ENCODE assay signal across 1 cellular context in the genomic region with DNA sequence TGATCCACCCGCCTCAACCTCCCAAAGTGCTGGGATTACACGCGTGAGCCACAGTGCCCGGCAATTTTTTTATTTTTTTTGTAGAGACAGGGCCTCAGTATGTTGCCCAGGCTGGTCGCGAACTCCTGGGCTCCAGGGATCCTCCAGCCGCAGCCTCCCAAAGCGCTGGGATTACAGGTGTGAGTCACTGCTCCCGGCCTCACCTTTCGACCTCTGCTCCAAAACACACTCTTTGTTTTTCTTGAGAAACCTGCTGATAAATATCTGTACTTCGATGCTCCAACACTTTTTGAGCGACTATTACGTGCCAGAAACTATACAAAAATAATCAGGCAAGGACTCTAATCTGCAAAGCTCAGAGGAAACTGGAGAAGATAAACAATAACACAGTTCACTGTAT.
TF ChIP-seq lines count a peak whose summit lies in the region.

No MANE protein-coding gene starts in this region.

TF ChIP-seq in H1, 55 proteins besides CTCF, POLR2A, EP300 and RAD21:
- TF ChIP-seq ASH2L (IDR thresholded peaks at IDR 0.05; ENCODE audit: low read length) = no peak
- TF ChIP-seq CBX5 (IDR thresholded peaks at IDR 0.05; ENCODE audit: low read depth, low read length) = no peak
- TF ChIP-seq NRF1 (IDR thresholded peaks at IDR 0.05; ENCODE audit: low read depth, low read length) = no peak
- TF ChIP-seq, protein P1, sequence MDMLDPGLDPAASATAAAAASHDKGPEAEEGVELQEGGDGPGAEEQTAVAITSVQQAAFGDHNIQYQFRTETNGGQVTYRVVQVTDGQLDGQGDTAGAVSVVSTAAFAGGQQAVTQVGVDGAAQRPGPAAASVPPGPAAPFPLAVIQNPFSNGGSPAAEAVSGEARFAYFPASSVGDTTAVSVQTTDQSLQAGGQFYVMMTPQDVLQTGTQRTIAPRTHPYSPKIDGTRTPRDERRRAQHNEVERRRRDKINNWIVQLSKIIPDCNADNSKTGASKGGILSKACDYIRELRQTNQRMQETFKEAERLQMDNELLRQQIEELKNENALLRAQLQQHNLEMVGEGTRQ (IDR thresholded peaks at IDR 0.05; ENCODE audit: low read length) = no peak
- TF ChIP-seq CREB1 (IDR thresholded peaks at IDR 0.05) = no peak
- no peak for TF ChIP-seq MAFK (IDR thresholded peaks at IDR 0.05; ENCODE audit: low read depth, low read length)
- TF ChIP-seq, protein P2, sequence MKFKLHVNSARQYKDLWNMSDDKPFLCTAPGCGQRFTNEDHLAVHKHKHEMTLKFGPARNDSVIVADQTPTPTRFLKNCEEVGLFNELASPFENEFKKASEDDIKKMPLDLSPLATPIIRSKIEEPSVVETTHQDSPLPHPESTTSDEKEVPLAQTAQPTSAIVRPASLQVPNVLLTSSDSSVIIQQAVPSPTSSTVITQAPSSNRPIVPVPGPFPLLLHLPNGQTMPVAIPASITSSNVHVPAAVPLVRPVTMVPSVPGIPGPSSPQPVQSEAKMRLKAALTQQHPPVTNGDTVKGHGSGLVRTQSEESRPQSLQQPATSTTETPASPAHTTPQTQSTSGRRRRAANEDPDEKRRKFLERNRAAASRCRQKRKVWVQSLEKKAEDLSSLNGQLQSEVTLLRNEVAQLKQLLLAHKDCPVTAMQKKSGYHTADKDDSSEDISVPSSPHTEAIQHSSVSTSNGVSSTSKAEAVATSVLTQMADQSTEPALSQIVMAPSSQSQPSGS (IDR thresholded peaks at IDR 0.05; ENCODE audit: low read length) = no peak
- no peak for TF ChIP-seq POU5F1 (IDR thresholded peaks at IDR 0.05; ENCODE audit: low read depth, low read length)
- no peak for TF ChIP-seq HDAC2 (IDR thresholded peaks at IDR 0.05; ENCODE audit: borderline replicate concordance in 1 of 2, low read depth in 2 of 2, low read length in 2 of 2)
- no peak for TF ChIP-seq GTF2F1 (IDR thresholded peaks at IDR 0.05; ENCODE audit: borderline replicate concordance, low read depth, low read length)
